In genomic region chr11:100800202-100800601, GRCh38 we compare ENCODE assay signal across 22 cellular contexts.
"Had no signal": no experiment of that assay in that cellular context is flagged by ENCODE, and none has a peak within 500 bp of the region (broad histone marks: within the 10 kb centered on the region; RNA-seq: fewer than 3 reads in every experiment).

No MANE protein-coding gene starts in this region.

- H3K27me3 ChIP-seq: SJSA1 had no signal

- H3K4me1 ChIP-seq: SJSA1 had no signal

- H3K36me3 ChIP-seq: SJSA1 had no signal

- H3K27ac ChIP-seq: HL-60, SJSA1, SK-N-MC had no signal

- H3K9me3 ChIP-seq: SJSA1 had no signal

- DNase-seq: KBM-7, NCI-H1092, NCI-H1105 treated with DMSO at 0.1 percent for 48 hours, NCI-H1417 treated with DMSO at 0.1 percent for 48 hours, NCI-H146, NCI-H1694 treated with DMSO at 0.1 percent for 48 hours, NCI-H1930, NCI-H2081, NCI-H2107, NCI-H226, NCI-H446, NCI-H510A, NCI-H524 treated with DMSO at 0.1 percent for 48 hours, NCI-H69, NCI-H774, Right ventricle myocardium superior, RPMI8226, SIG-M5, SW 1271 had no signal

- H3K4me3 ChIP-seq: SJSA1, SK-N-MC had no signal
